In the genomic region with DNA sequence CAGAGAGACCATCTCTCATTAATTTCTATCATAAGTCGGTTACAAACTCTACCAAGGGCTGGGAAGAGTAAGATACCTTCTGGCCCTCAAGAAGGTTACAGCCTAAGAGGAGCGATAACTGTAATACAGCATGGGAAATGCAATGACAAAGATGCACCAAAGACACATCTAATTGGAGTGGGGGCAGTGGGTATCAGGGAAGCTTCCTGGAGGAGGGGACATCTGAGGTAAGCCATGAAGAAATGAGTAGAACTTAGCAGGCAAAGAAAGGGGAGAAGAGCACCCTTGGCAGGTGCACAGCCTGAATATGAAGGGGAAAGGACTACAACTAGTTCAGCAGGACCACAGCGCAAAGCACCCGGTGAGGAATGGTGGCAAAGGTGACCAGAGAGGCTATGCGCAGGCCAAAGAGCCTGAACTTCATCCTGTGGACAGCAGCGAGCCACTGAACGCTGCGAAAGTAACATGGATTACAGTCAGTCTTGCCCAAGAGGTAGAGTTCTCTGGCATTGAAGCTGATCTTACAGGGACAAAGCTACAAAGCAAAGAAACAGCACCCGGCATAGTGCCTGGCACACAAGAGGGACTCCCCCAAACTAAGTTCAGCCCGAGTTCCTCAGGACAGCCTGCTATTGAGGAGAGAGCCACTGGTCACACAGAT, we compare ENCODE assay signal across 8 cellular contexts. TPM values are rescaled to one million over a fixed set of nuclear protein-coding genes. Genes with fewer than 3 reads are reported as not detected.
DNase-seq lines count a peak whose midpoint lies in the region; ATAC-seq and TF ChIP-seq lines count a peak whose summit lies in the region.
"Had no signal": no experiment of that assay in that cellular context is flagged by ENCODE, and none has a peak within 500 bp of the region (broad histone marks: within the 10 kb centered on the region; RNA-seq: fewer than 3 reads in every experiment).

No MANE protein-coding gene starts in this region.

- no peak overlapping the region for H3K27ac ChIP-seq in thymus (ENCODE audit: low read depth)

- TF ChIP-seq CTCF in fibroblast of villous mesenchyme (IDR thresholded peaks at IDR 0.05; ENCODE audit: insufficient read depth, low read depth, low read length) = no peak

- H3K36me3 ChIP-seq in thymus (ENCODE audit: control insufficient read depth, insufficient read depth) = peaks cover 31% of the 10 kb centered on the region

- H3K36me3 Mint-ChIP-seq in activated T-cell treated with anti-CD3 and anti-CD28 coated beads, Interleukin-2, amount 50 U/mL, for 24 hours (ENCODE audit: low read depth) = peaks cover 63% of the 10 kb centered on the region

- H3K4me1 Mint-ChIP-seq in activated T-cell treated with anti-CD3 and anti-CD28 coated beads, Interleukin-2, amount 50 U/mL, for 24 hours (ENCODE audit: low read depth) = peaks cover 45% of the 10 kb centered on the region

- ATAC-seq in activated CD4-positive, CD25-positive, alpha-beta regulatory T cell treated with anti-CD3 and anti-CD28 coated beads, Interleukin-2, amount 50 U/mL, for 24 hours = no peak
- ATAC-seq in GM18502 (IDR thresholded peaks at IDR 0.05; ENCODE audit: poor library complexity, unreplicated experiment) = no peak

- H3K4me3 ChIP-seq in fibroblast of villous mesenchyme (ENCODE audit: low read depth, low read length) = peak overlapping the region; percentile 79
- peak overlapping the region; percentile 83 for H3K4me3 ChIP-seq in thymus (ENCODE audit: low read length)

- H3K9me3 Mint-ChIP-seq in activated T-cell treated with anti-CD3 and anti-CD28 coated beads, Interleukin-2, amount 50 U/mL, for 24 hours = no peaks in the 10 kb centered on the region

- peak overlapping the region; percentile 94 for H3K4me3 Mint-ChIP-seq in activated T-cell treated with anti-CD3 and anti-CD28 coated beads, Interleukin-2, amount 50 U/mL, for 24 hours

- peaks cover 32% of the 10 kb centered on the region for H3K4me1 ChIP-seq in thymus (ENCODE audit: control insufficient read depth, insufficient read depth, low read length)

- no peak for DNase-seq in activated T-cell treated with anti-CD3 and anti-CD28 coated beads, Interleukin-2, amount 50 U/mL, for 24 hours
- no peak for DNase-seq in activated T-cell treated with anti-CD3 and anti-CD28 coated beads, Interleukin-2, amount 50 U/mL, for 1 hour
- DNase-seq in fibroblast of villous mesenchyme (ENCODE audit: low read depth) = no peak
- DNase-seq: activated gamma-delta T cell treated with Interleukin-2 at 50 U/mL for 16 hours, COR-L47 had no signal

- H3K27me3 Mint-ChIP-seq in activated T-cell treated with anti-CD3 and anti-CD28 coated beads, Interleukin-2, amount 50 U/mL, for 24 hours = no peaks in the 10 kb centered on the region

- H3K27me3 ChIP-seq in thymus (ENCODE audit: control insufficient read depth, insufficient read depth) = no peaks in the 10 kb centered on the region

- no peaks in the 10 kb centered on the region for H3K9me3 ChIP-seq in thymus (ENCODE audit: control insufficient read depth)

- 93% methylated on average over 10 of the region's 10 CpGs for WGBS in thymus

- peak overlapping the region; percentile 92 for H3K27ac Mint-ChIP-seq in activated T-cell treated with anti-CD3 and anti-CD28 coated beads, Interleukin-2, amount 50 U/mL, for 24 hours

RNA-seq across cellular contexts. Expression of a gene that starts 2.8 kb away (rescaled TPM):
- total RNA-seq in fibroblast of villous mesenchyme = 37.1 and 37.7 TPM in 2 replicates
- 25.0 TPM for polyA plus RNA-seq in thymus

RNA-seq across cellular contexts. Expression of a gene that starts 7.1 kb away (rescaled TPM):
- total RNA-seq in fibroblast of villous mesenchyme = not detected in 2 replicates
- 12.5 TPM for polyA plus RNA-seq in thymus

RNA-seq across cellular contexts. Expression of a gene that starts 12.4 kb away (rescaled TPM):
- total RNA-seq in fibroblast of villous mesenchyme = 35.1 and 40.6 TPM in 2 replicates
- 48.0 TPM for polyA plus RNA-seq in thymus

RNA-seq across cellular contexts. Expression of a gene that starts 14.9 kb away (rescaled TPM):
- 0.43 TPM in 1 of 2 replicates, not detected in the other for total RNA-seq in fibroblast of villous mesenchyme
- 337 TPM for polyA plus RNA-seq in thymus

RNA-seq across cellular contexts. Expression of a gene that starts 27.7 kb away (rescaled TPM):
- total RNA-seq in fibroblast of villous mesenchyme = 10.4 and 12.6 TPM in 2 replicates
- 5.9 TPM for polyA plus RNA-seq in thymus
